ENCODE assay signal across 8 cellular contexts in genomic region chr6:15313367-15313766, GRCh38.
A peak's percentile ranks its signal among the peaks of the same experiment; 100 is the strongest.
DNase-seq lines count a peak whose midpoint lies in the region; ATAC-seq and TF ChIP-seq lines count a peak whose summit lies in the region.

No MANE protein-coding gene starts in this region.

- peak overlapping the region; percentile 79 for H3K27ac Mint-ChIP-seq in activated B cell treated with CpG ODN at 0.5 μM for 24 hours

- CTCF ChIA-PET in activated B cell treated with CpG ODN at 0.5 μM for 24 hours (lab: Charles Lee), result no interaction called here

- H3K27me3 ChIP-seq in right atrium auricular region (no peaks in the 10 kb centered on the region), left lung (no peaks in the 10 kb centered on the region), upper lobe of right lung (no peaks in the 10 kb centered on the region)

- ATAC-seq in Right ventricle myocardium inferior (peak; percentile 86), activated B cell treated with CpG ODN at 0.5 μM for 24 hours (ENCODE audit: low read depth) (peak; percentile 57), left lung (peak; percentile 88), upper lobe of right lung (peak; percentile 87), GM21825 (IDR thresholded peaks at IDR 0.05; ENCODE audit: unreplicated experiment) (no peak), HG02763 (IDR thresholded peaks at IDR 0.05; ENCODE audit: unreplicated experiment) (no peak)

- no peak for DNase-seq in Right ventricle myocardium inferior (ENCODE audit: missing footprints)
- no peak for DNase-seq in right atrium auricular region (ENCODE audit: low spot score)
- DNase-seq in activated B cell treated with CpG ODN at 0.5 μM for 24 hours, result no peak
- peak in 1 of 2 donors; percentile 45 for DNase-seq in left lung
- peak; percentile 71 for DNase-seq in upper lobe of right lung
- no peak for DNase-seq in MV-4-11 (lab: John Stamatoyannopoulos, UW)

- peaks cover 0 to 60% of the 10 kb centered on the region in 2 donors for H3K4me1 ChIP-seq in right atrium auricular region
- peaks cover 0 to 56% of the 10 kb centered on the region in 2 donors for H3K4me1 ChIP-seq in left lung
- H3K4me1 ChIP-seq in upper lobe of right lung, result peaks cover 23% of the 10 kb centered on the region

- TF ChIP-seq CTCF in right atrium auricular region (IDR thresholded peaks at IDR 0.05) (no peak), activated B cell treated with CpG ODN at 0.5 μM for 24 hours (IDR thresholded peaks at IDR 0.05) (no peak), left lung (IDR thresholded peaks at IDR 0.05) (no peak), upper lobe of right lung (IDR thresholded peaks at IDR 0.05) (no peak)

- POLR2A ChIA-PET in activated B cell treated with CpG ODN at 0.5 μM for 24 hours (lab: Charles Lee), result interaction anchor here (1.0 to 1.9 kb wide), 4 partner anchors 8 to 26 kb away, joined by 3 to 4 read pairs (median 4); no protein-coding TSS in a partner anchor

- H3K9me3 ChIP-seq in right atrium auricular region (no peaks in the 10 kb centered on the region), left lung (no peaks in the 10 kb centered on the region), upper lobe of right lung (no peaks in the 10 kb centered on the region)

- H3K27ac ChIP-seq in right atrium auricular region (peak overlapping the region in 1 of 2 donors; percentile 15), left lung (peak overlapping the region in 1 of 2 donors; percentile 38), upper lobe of right lung (no peak overlapping the region)

- peak overlapping the region; percentile 69 for H3K4me3 Mint-ChIP-seq in activated B cell treated with CpG ODN at 0.5 μM for 24 hours

- H3K27me3 Mint-ChIP-seq in activated B cell treated with CpG ODN at 0.5 μM for 24 hours, result no peaks in the 10 kb centered on the region

- H3K9me3 Mint-ChIP-seq in activated B cell treated with CpG ODN at 0.5 μM for 24 hours, result no peaks in the 10 kb centered on the region

- peaks cover 91% of the 10 kb centered on the region for H3K4me1 Mint-ChIP-seq in activated B cell treated with CpG ODN at 0.5 μM for 24 hours

- H3K36me3 ChIP-seq in right atrium auricular region (no peaks in the 10 kb centered on the region), left lung (no peaks in the 10 kb centered on the region), upper lobe of right lung (no peaks in the 10 kb centered on the region)

- H3K4me3 ChIP-seq in right atrium auricular region (no peak overlapping the region), left lung (no peak overlapping the region), upper lobe of right lung (no peak overlapping the region)

- intact Hi-C loops in Right ventricle myocardium inferior (cut with DNase I) (loop anchor here (5.0 kb wide), 1 partner anchor 46 kb away; no protein-coding TSS in a partner anchor), activated B cell treated with CpG ODN at 0.5 μM for 24 hours (cut with micrococcal nuclease) (loop anchor here (2.0 kb wide), 1 partner anchor 13 kb away; no protein-coding TSS in a partner anchor), left lung (cut with DNase I) (no loop called here), upper lobe of right lung (cut with DNase I) (no loop called here)

- peaks cover 1% of the 10 kb centered on the region for H3K36me3 Mint-ChIP-seq in activated B cell treated with CpG ODN at 0.5 μM for 24 hours (ENCODE audit: low read depth)

Comparison
In these comparisons a context has a peak if more than half of its experiments do, and no peak if none do; other contexts are left out.
1. ATAC-seq: peak in Right ventricle myocardium inferior (single experiment), activated B cell treated with CpG ODN at 0.5 μM for 24 hours (single experiment), left lung (single experiment) and upper lobe of right lung (single experiment); none in GM21825 (single experiment) and HG02763 (single experiment).
2. intact Hi-C loops: an anchor here in Right ventricle myocardium inferior (5.0 kb wide) and activated B cell treated with CpG ODN at 0.5 μM for 24 hours (2.0 kb wide); none called in left lung and upper lobe of right lung.